ENCODE assay signal across 9 cellular contexts in the genomic region with DNA sequence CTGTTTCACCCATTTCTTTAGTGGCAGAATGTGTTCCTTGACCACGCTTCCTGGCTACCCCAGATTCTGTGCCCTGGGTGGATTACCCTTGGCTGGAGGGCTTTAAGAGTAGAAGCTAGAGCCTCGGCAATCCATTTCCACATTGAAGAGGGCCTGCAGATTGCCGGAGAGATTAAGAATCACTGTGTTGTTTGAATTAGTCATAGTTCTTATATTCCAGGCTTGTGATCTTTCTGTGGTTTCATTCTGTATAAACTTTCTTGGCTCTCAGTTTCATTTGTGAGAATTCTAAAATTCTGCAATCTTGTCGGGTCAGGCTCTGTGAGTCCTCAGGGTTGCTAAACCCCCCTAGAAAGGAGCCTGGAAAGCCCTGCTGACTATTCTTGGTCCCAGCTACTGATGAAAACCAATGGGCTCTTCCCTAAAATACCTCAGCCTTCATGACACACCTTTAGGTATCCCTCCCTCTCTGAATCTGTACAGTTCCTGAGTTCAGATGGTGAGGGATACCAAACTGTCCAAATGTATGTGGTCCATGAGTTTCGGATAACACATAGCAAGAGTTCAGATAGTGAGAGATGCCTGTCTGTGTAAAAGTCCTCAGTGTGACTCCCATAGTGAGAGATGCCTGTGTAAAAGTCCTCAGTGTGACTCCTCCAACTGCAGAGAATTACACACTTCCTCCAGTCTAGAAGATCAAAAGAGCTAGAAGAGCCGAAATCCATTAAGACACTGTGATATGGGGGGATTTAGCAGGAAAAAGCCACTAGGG. TPM values are rescaled to one million over a fixed set of nuclear protein-coding genes. Genes with fewer than 3 reads are reported as not detected.
DNase-seq lines count a peak whose midpoint lies in the region; TF ChIP-seq lines count a peak whose summit lies in the region.
"Had no signal": no experiment of that assay in that cellular context is flagged by ENCODE, and none has a peak within 500 bp of the region (broad histone marks: within the 10 kb centered on the region; RNA-seq: fewer than 3 reads in every experiment).

No MANE protein-coding gene starts in this region.

- POLR2A ChIA-PET in GM10248 (lab: Yijun Ruan, JAX) = no interaction called here

- H3K4me2 ChIP-seq in skeletal muscle satellite cell (ENCODE audit: low read length) = peak overlapping the region; percentile 70

- H3K27me3 ChIP-seq in skeletal muscle satellite cell (ENCODE audit: control insufficient read depth, insufficient read depth, low read length) = no peaks in the 10 kb centered on the region
- H3K27me3 ChIP-seq: body of pancreas, neutrophil had no signal

- CTCF ChIA-PET in GM10248 (lab: Yijun Ruan, JAX) = interaction anchor here (1.1 kb wide), 2 partner anchors 18 to 71 kb away, joined by 3 read pairs; no protein-coding TSS in a partner anchor

- H3K4me3 ChIP-seq in choroid plexus epithelial cell (ENCODE audit: low read depth, low read length) = peak overlapping the region; percentile 9
- peak overlapping the region; percentile 8 for H3K4me3 ChIP-seq in skeletal muscle satellite cell (ENCODE audit: low read length)
- H3K4me3 ChIP-seq: body of pancreas had no signal

- DNase-seq in GM03348 (ENCODE audit: low spot score) (peak; percentile 64), SK-MEL-5 (ENCODE audit: low read depth, low spot score) (peak; percentile 20), choroid plexus epithelial cell (ENCODE audit: low read depth) (peak; percentile 90), GM10248 (ENCODE audit: extremely low spot score) (no peak), KG1 (lab: John Stamatoyannopoulos, UW) (no peak)
- no peak for DNase-seq in central memory CD4-positive, alpha-beta T cell
- DNase-seq: body of pancreas had no signal

- peaks cover 22% of the 10 kb centered on the region for H3K4me1 ChIP-seq in skeletal muscle satellite cell (ENCODE audit: control insufficient read depth, insufficient read depth, low read length)

- TF ChIP-seq CTCF in choroid plexus epithelial cell (conservative IDR thresholded peaks at IDR 0.05; ENCODE audit: low read depth, low read length) (no peak), GM10248 (IDR thresholded peaks at IDR 0.05; ENCODE audit: control extremely low read depth, extremely low read depth, low read depth, missing control alignments) (no peak)

- in situ Hi-C loops in SK-MEL-5 (cut with HindIII; ENCODE audit: low pct_unique_long_range_greater_than_20kb, low sequenced_read_pairs) = no loop called here

- H3K9me3 ChIP-seq in skeletal muscle satellite cell (replicated peaks; ENCODE audit: low read length) = no peaks in the 10 kb centered on the region
- H3K9me3 ChIP-seq: body of pancreas, neutrophil had no signal

- no peaks in the 10 kb centered on the region for H3K36me3 ChIP-seq in skeletal muscle satellite cell (ENCODE audit: insufficient read depth, low read length)

- H3K9ac ChIP-seq in skeletal muscle satellite cell (ENCODE audit: low read depth, low read length) = peak overlapping the region; percentile 22

RNA-seq across cellular contexts. Expression of a gene that starts 4.3 kb away (rescaled TPM):
- 8.8 and 9.9 TPM in 2 replicates for total RNA-seq in SK-MEL-5 (2014; rRNA removed; shearing (Covaris generic))
- polyA plus RNA-seq in SK-MEL-5 (2015; cell fraction: cytosol; rRNA removed) = 11.7 and 16.1 TPM in 2 replicates
- polyA plus RNA-seq in SK-MEL-5 (2015; cell fraction: nucleus; rRNA removed) = 54.8 and 71.3 TPM in 2 replicates
- total RNA-seq in skeletal muscle satellite cell (2012; rRNA removed) = 11.9 and 13.5 TPM in 2 replicates

RNA-seq across cellular contexts. Expression of a gene that starts 56.0 kb away (rescaled TPM):
- total RNA-seq in SK-MEL-5 (2014; rRNA removed; shearing (Covaris generic)) = 40.3 and 44.5 TPM in 2 replicates
- polyA plus RNA-seq in SK-MEL-5 (2015; cell fraction: cytosol; rRNA removed) = 12.9 and 16.0 TPM in 2 replicates
- 58.3 and 62.9 TPM in 2 replicates for polyA plus RNA-seq in SK-MEL-5 (2015; cell fraction: nucleus; rRNA removed)
- total RNA-seq in skeletal muscle satellite cell (2012; rRNA removed) = 4.2 and 4.8 TPM in 2 replicates

RNA-seq across cellular contexts. Expression of a gene that starts 56.2 kb away (rescaled TPM):
- total RNA-seq in SK-MEL-5 (2014; rRNA removed; shearing (Covaris generic)) = 16.4 and 16.9 TPM in 2 replicates
- 7.8 and 9.2 TPM in 2 replicates for polyA plus RNA-seq in SK-MEL-5 (2015; cell fraction: cytosol; rRNA removed)
- polyA plus RNA-seq in SK-MEL-5 (2015; cell fraction: nucleus; rRNA removed) = 2.0 and 3.6 TPM in 2 replicates
- total RNA-seq in skeletal muscle satellite cell (2012; rRNA removed) = 9.1 and 9.4 TPM in 2 replicates

Comparison
In these comparisons a context has a peak if more than half of its experiments do, and no peak if none do; other contexts are left out.
1. DNase-seq: peak in GM03348 (single experiment), SK-MEL-5 (single experiment) and choroid plexus epithelial cell (single experiment); none in GM10248 (single experiment), central memory CD4-positive, alpha-beta T cell (single experiment) and KG1 (single experiment).